Comparison of ENCODE assay signal across 8 cellular contexts in genomic region chr6:2738373-2738979, GRCh38. TPM values are rescaled to one million over a fixed set of nuclear protein-coding genes. Genes with fewer than 3 reads are reported as not detected.
DNase-seq lines count a peak whose midpoint lies in the region; ATAC-seq and TF ChIP-seq lines count a peak whose summit lies in the region.

No MANE protein-coding gene starts in this region.

- no peak overlapping the region for H3K4me3 Mint-ChIP-seq in Caco-2 (ENCODE audit: unreplicated experiment)

- intact Hi-C loops in Caco-2 (cut with micrococcal nuclease; ENCODE audit: unreplicated experiment), result loop anchor here (1.0 to 2.0 kb wide), 3 partner anchors 12 to 45 kb away; partner anchors contain the start of genes MYLK4 and WRNIP1

- no peak overlapping the region for H3K4me3 ChIP-seq in Caco-2 (ENCODE audit: low read depth, low read length)
- H3K4me3 ChIP-seq in NT2/D1 (ENCODE audit: insufficient read length, low read depth), result no peak overlapping the region
- H3K4me3 ChIP-seq in fibroblast of villous mesenchyme (ENCODE audit: low read depth, low read length), result no peak overlapping the region

- H3K4me1 ChIP-seq in Caco-2, result peaks cover 10% of the 10 kb centered on the region
- no peaks in the 10 kb centered on the region for H3K4me1 ChIP-seq in NT2/D1 (ENCODE audit: insufficient read depth, insufficient read length)

- H3K4me1 Mint-ChIP-seq in Caco-2 (ENCODE audit: low read depth, unreplicated experiment), result peaks cover 3% of the 10 kb centered on the region

- ATAC-seq in HG03039 (IDR thresholded peaks at IDR 0.05; ENCODE audit: unreplicated experiment) (no peak), GM21390 (IDR thresholded peaks at IDR 0.05; ENCODE audit: unreplicated experiment) (no peak)

- no peak overlapping the region for H3K27ac Mint-ChIP-seq in Caco-2 (ENCODE audit: unreplicated experiment)

- CTCF ChIA-PET in Caco-2 (lab: Charles Lee), result interaction anchor here (0.6 to 3.2 kb wide), 11 partner anchors 8 to 261 kb away, joined by 3 to 21 read pairs (median 8); partner anchors contain the start of genes MYLK4, SERPINB1 and WRNIP1

- POLR2A ChIA-PET in Caco-2 (lab: Charles Lee), result no interaction called here

- no peaks in the 10 kb centered on the region for H3K36me3 ChIP-seq in Caco-2 (ENCODE audit: control insufficient read depth, insufficient read depth, low read length)
- no peaks in the 10 kb centered on the region for H3K36me3 ChIP-seq in NT2/D1 (ENCODE audit: insufficient read depth, insufficient read length, low read length)

- DNase-seq in Caco-2 (peak; percentile 58 to 73), HCEC 1CT (peak; percentile 48), NT2/D1 (ENCODE audit: low read depth, low spot score) (peak; percentile 60), fibroblast of villous mesenchyme (ENCODE audit: low read depth) (peak; percentile 66), pons (ENCODE audit: low spot score) (peak; percentile 88)
- DNase-seq in activated T-cell treated with anti-CD3 and anti-CD28 coated beads, Interleukin-2, amount 50 U/mL, for 48 hours, result peak; percentile 46 to 64

- H3K9ac ChIP-seq in NT2/D1 (ENCODE audit: insufficient read length, low read depth), result no peak overlapping the region

- TF ChIP-seq CTCF in Caco-2 (IDR thresholded peaks at IDR 0.05; ENCODE audit: insufficient read depth in 1 of 2, low read depth in 1 of 2, low read length in 1 of 2, severe bottlenecking in 1 of 2, unreplicated experiment in 1 of 2) (peak; percentile 57 to 85), fibroblast of villous mesenchyme (IDR thresholded peaks at IDR 0.05; ENCODE audit: insufficient read depth, low read depth, low read length) (peak; percentile 75)

- no peaks in the 10 kb centered on the region for H3K9me3 Mint-ChIP-seq in Caco-2 (ENCODE audit: unreplicated experiment)

- H3K27me3 ChIP-seq in Caco-2 (replicated peaks; ENCODE audit: control insufficient read depth, insufficient read depth, low read length) (no peaks in the 10 kb centered on the region), NT2/D1 (ENCODE audit: insufficient read depth, insufficient read length) (no peaks in the 10 kb centered on the region)

- no peaks in the 10 kb centered on the region for H3K27me3 Mint-ChIP-seq in Caco-2 (ENCODE audit: insufficient read depth, unreplicated experiment)

- H3K9me3 ChIP-seq in Caco-2 (no peaks in the 10 kb centered on the region), NT2/D1 (ENCODE audit: insufficient read depth, low read length) (no peaks in the 10 kb centered on the region)

- H3K36me3 Mint-ChIP-seq in Caco-2 (ENCODE audit: insufficient read depth, unreplicated experiment), result no peaks in the 10 kb centered on the region

- BruUV-seq in Caco-2 (replicated peaks; lab: Mats Ljungman, UMichigan), result no TSS peak

RNA-seq across cellular contexts. Expression of gene MYLK4, which starts 12.2 kb away (rescaled TPM):
- 0.65 and 0.75 TPM in 2 replicates for total RNA-seq in Caco-2 (2022)
- 0.43 and 0.64 TPM in 2 replicates for total RNA-seq in fibroblast of villous mesenchyme

RNA-seq across cellular contexts. Expression of gene WRNIP1, which starts 26.7 kb away (rescaled TPM):
- 46.5 and 51.7 TPM in 2 replicates for total RNA-seq in Caco-2 (2022)
- 35.1 and 38.0 TPM in 2 replicates for total RNA-seq in fibroblast of villous mesenchyme
